Comparison of ENCODE assay signal across 13 cellular contexts in the genomic region with DNA sequence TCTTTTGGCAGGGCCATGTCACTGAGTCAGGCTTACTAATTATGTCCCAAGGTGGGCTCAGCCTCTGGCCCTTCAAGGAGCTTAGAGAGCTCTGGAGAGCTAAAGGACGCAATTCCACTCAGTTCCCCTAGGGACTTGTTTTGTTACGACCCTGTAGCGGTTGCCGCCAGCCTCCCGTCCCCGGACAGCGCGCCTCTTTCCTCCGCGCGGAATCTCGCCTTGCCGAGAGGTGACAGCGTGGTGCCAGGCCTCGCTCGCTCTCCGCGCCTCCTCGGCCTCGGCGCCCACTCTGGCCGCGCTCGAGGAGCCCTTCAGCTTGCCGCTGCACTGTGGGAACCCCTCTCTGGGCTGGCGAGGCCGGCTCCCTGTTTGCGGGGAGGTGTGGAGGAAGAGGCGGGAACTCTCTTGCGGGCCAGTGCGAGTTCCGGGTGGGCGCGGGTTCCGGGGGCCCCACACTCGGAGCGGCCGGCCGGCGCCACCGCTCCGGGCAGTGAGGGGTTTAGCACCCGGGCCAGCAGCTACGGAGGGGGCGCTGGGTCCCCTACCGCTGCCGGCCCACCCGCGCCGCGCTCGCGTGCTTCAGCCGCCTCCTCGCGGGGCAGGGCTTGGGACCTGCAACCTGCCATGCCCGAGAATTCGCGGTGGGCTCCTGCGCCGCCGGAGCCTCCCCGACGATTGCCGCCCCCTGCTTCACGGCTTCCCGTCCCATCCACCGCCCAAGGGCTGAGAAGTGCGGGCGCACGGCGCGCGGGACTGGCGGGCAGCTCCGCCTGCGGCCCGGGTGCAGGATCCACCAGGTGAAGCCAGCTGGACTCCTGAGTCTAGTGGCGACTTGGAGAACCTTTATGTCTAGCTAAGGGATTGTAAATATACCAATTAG. TPM values are rescaled to one million over a fixed set of nuclear protein-coding genes. Genes with fewer than 3 reads are reported as not detected.
DNase-seq lines count a peak whose midpoint lies in the region; ATAC-seq, FAIRE-seq and TF ChIP-seq lines count a peak whose summit lies in the region.
"Had no signal": no experiment of that assay in that cellular context is flagged by ENCODE, and none has a peak within 500 bp of the region (broad histone marks: within the 10 kb centered on the region; RNA-seq: fewer than 3 reads in every experiment).

No MANE protein-coding gene starts in this region.

- peak overlapping the region; percentile 34; the same call in 1 of the 2 replicates for H3K9ac ChIP-seq in iPS-20b (ENCODE audit: low read depth, low read length)

- no peak for TF ChIP-seq CTCF in Calu3 (IDR thresholded peaks at IDR 0.05; ENCODE audit: unreplicated experiment)
- TF ChIP-seq CTCF in mesothelial cell of epicardium (IDR thresholded peaks at IDR 0.05; ENCODE audit: unreplicated experiment), result no peak

- H3K4me1 ChIP-seq in iPS-20b (ENCODE audit: insufficient read depth, low read length), result 0 out of 2 replicates have a peak, but pooled peaks cover 2% of the 10 kb centered on the region

- no TSS peak for BruUV-seq in Calu3 (replicated peaks; lab: Mats Ljungman, UMichigan)

- peak; percentile 10 to 13 for DNase-seq in stimulated activated naive CD8-positive, alpha-beta T cell treated with anti-CD3 and anti-CD28 coated beads, Interleukin-15, amount 100 ng/mL, for 72 hours
- DNase-seq in stimulated activated naive CD8-positive, alpha-beta T cell treated with anti-CD3 and anti-CD28 coated beads, Interleukin-15, Interleukin-2, amounts not matched to agents 100 U/mL and 50 U/mL, for 24 hours, result no peak
- DNase-seq in astrocyte of the hippocampus (ENCODE audit: low read depth, low spot score) (peak; percentile 4), frontal cortex (ENCODE audit: low spot score in 2 of 2) (no peak), Calu3 (no peak), mesothelial cell of epicardium (ENCODE audit: low spot score in 2 of 2, unreplicated experiment in 2 of 2) (no peak)
- DNase-seq: cortex of kidney, NCI-H187 had no signal

- peaks cover 67% of the 10 kb centered on the region for H3K27me3 ChIP-seq in iPS-20b (ENCODE audit: insufficient read depth, low read length)

- no peaks in the 10 kb centered on the region for H3K36me3 ChIP-seq in iPS-20b (ENCODE audit: insufficient read depth, low read depth, low read length)

- no peak overlapping the region for H3K27ac ChIP-seq in iPS-20b (ENCODE audit: low read length)
- H3K27ac ChIP-seq: C4-2B had no signal

- H3K36me3 Mint-ChIP-seq in Calu3 (ENCODE audit: insufficient read depth, unreplicated experiment) (peaks cover 22% of the 10 kb centered on the region), mesothelial cell of epicardium (no peaks in the 10 kb centered on the region)

- ATAC-seq in stimulated activated naive CD8-positive, alpha-beta T cell treated with anti-CD3 and anti-CD28 coated beads, Interleukin-15, amount 100 ng/mL, for 72 hours, result no peak
- no peak for ATAC-seq in stimulated activated naive CD8-positive, alpha-beta T cell treated with anti-CD3 and anti-CD28 coated beads, Interleukin-15, Interleukin-2, amounts not matched to agents 100 U/mL and 50 U/mL, for 24 hours
- no peak for ATAC-seq in HG02885 (IDR thresholded peaks at IDR 0.05; ENCODE audit: poor library complexity, unreplicated experiment)
- ATAC-seq: PC-3 had no signal

- H3K4me1 Mint-ChIP-seq in stimulated activated naive CD8-positive, alpha-beta T cell treated with anti-CD3 and anti-CD28 coated beads, Interleukin-15, amount 100 ng/mL, for 72 hours, result peaks cover 23% of the 10 kb centered on the region
- H3K4me1 Mint-ChIP-seq in Calu3 (ENCODE audit: low read depth, unreplicated experiment), result peaks cover 8% of the 10 kb centered on the region
- H3K4me1 Mint-ChIP-seq in mesothelial cell of epicardium, result peaks cover 5% of the 10 kb centered on the region

- H3K27ac Mint-ChIP-seq in stimulated activated naive CD8-positive, alpha-beta T cell treated with anti-CD3 and anti-CD28 coated beads, Interleukin-15, amount 100 ng/mL, for 72 hours, result no peak overlapping the region
- H3K27ac Mint-ChIP-seq in Calu3 (ENCODE audit: unreplicated experiment), result no peak overlapping the region
- no peak overlapping the region for H3K27ac Mint-ChIP-seq in mesothelial cell of epicardium

- peaks cover 19% of the 10 kb centered on the region for H3K27me3 Mint-ChIP-seq in stimulated activated naive CD8-positive, alpha-beta T cell treated with anti-CD3 and anti-CD28 coated beads, Interleukin-15, amount 100 ng/mL, for 72 hours
- no peaks in the 10 kb centered on the region for H3K27me3 Mint-ChIP-seq in Calu3 (ENCODE audit: unreplicated experiment)
- H3K27me3 Mint-ChIP-seq in mesothelial cell of epicardium (ENCODE audit: low read depth), result peaks cover 60% of the 10 kb centered on the region

- H3K9me3 ChIP-seq in iPS-20b (ENCODE audit: insufficient read depth, low read depth, low read length), result no peaks in the 10 kb centered on the region

- H3K9me3 Mint-ChIP-seq in stimulated activated naive CD8-positive, alpha-beta T cell treated with anti-CD3 and anti-CD28 coated beads, Interleukin-15, amount 100 ng/mL, for 72 hours, result no peaks in the 10 kb centered on the region
- H3K9me3 Mint-ChIP-seq in Calu3 (ENCODE audit: low read depth, unreplicated experiment), result no peaks in the 10 kb centered on the region
- H3K9me3 Mint-ChIP-seq in mesothelial cell of epicardium, result no peaks in the 10 kb centered on the region

- CTCF ChIA-PET in Calu3 (lab: Charles Lee), result interaction anchor here (1.0 to 3.0 kb wide), 3 partner anchors 93 to 219 kb away, joined by 3 to 58 read pairs (median 4); no protein-coding TSS in a partner anchor

- peak overlapping the region; percentile 70 for H3K4me3 ChIP-seq in iPS-20b (ENCODE audit: low read length)

- no peak for FAIRE-seq in frontal cortex (lab: Jason Lieb, UNC)

- intact Hi-C loops in Calu3 (cut with micrococcal nuclease; ENCODE audit: unreplicated experiment), result no loop called here

- H3K4me3 Mint-ChIP-seq in stimulated activated naive CD8-positive, alpha-beta T cell treated with anti-CD3 and anti-CD28 coated beads, Interleukin-15, amount 100 ng/mL, for 72 hours, result peak overlapping the region in 1 of 2 donors; percentile 72
- H3K4me3 Mint-ChIP-seq in Calu3 (ENCODE audit: low read depth, unreplicated experiment) (no peak overlapping the region), mesothelial cell of epicardium (no peak overlapping the region)

RNA-seq across cellular contexts. Expression of gene ZNF311, which starts 9.9 kb away (rescaled TPM):
- 6.9 TPM for total RNA-seq in frontal cortex
- 1.4 and 2.2 TPM in 2 replicates for total RNA-seq in Calu3 (2022)
- 2.1 to 2.6 TPM (median 2.3 TPM) in 3 replicates for total RNA-seq in mesothelial cell of epicardium

RNA-seq across cellular contexts. Expression of gene OR2W1, which starts 30.0 kb away (rescaled TPM):
- total RNA-seq in frontal cortex (not detected), Calu3 (2022) (not detected in 2 replicates), mesothelial cell of epicardium (not detected in 3 replicates)
- total RNA-seq: myocyte, PC-3 had no signal

Comparison
In these comparisons a context has a peak if more than half of its experiments do, and no peak if none do; other contexts are left out.
1. DNase-seq: peak in stimulated activated naive CD8-positive, alpha-beta T cell treated with anti-CD3 and anti-CD28 coated beads, Interleukin-15, amount 100 ng/mL, for 72 hours (2 of 2) and astrocyte of the hippocampus (single experiment); none in stimulated activated naive CD8-positive, alpha-beta T cell treated with anti-CD3 and anti-CD28 coated beads, Interleukin-15, Interleukin-2, amounts not matched to agents 100 U/mL and 50 U/mL, for 24 hours (single experiment), frontal cortex (0 of 2), Calu3 (single experiment) and mesothelial cell of epicardium (0 of 2).